In the genomic region with DNA sequence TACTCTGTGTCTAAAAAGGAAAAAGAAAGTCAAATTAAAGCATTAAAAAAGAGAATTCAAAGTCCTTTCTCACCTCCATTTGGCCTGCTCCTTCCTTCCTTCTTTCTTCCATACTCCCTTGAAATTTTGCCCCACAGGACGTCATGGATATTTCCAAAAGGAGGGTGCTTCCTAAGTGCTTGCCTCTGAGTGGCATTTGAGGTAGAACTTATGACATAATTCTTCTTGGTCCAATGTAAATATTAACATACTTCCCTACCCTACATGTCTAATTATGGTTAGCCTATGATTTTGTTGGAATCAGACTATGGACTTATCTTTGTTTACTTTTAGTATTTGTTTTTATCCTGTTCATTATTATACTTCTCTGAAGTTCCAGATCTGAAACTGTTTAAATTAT, we compare ENCODE assay signal across 22 cellular contexts.
DNase-seq lines count a peak whose midpoint lies in the region; ATAC-seq and TF ChIP-seq lines count a peak whose summit lies in the region.
"Had no signal": no experiment of that assay in that cellular context is flagged by ENCODE, and none has a peak within 500 bp of the region (broad histone marks: within the 10 kb centered on the region; RNA-seq: fewer than 3 reads in every experiment).

No MANE protein-coding gene starts in this region.

- H3F3A ChIP-seq in smooth muscle cell (ENCODE audit: low read depth): peaks cover 7% of the 10 kb centered on the region

- H3K36me3 ChIP-seq in left lung (no peaks in the 10 kb centered on the region), smooth muscle cell (ENCODE audit: low read depth) (no peaks in the 10 kb centered on the region)
- H3K36me3 ChIP-seq: heart right ventricle, prostate gland, sigmoid colon, upper lobe of right lung had no signal

- H3K4me1 ChIP-seq in left lung (peaks cover 0 to 4% of the 10 kb centered on the region in 2 donors), smooth muscle cell (ENCODE audit: low read depth) (peaks cover 4% of the 10 kb centered on the region)
- H3K4me1 ChIP-seq: foreskin keratinocyte, prostate gland, upper lobe of right lung had no signal

- H3K36me3 Mint-ChIP-seq in HFFc6 (ENCODE audit: low read depth): peaks cover 5% of the 10 kb centered on the region; the same call in 1 of the 2 replicates
- H3K36me3 Mint-ChIP-seq: activated naive CD8-positive, alpha-beta T cell treated with anti-CD3 and anti-CD28 coated beads for 36 hours; CD8-positive, alpha-beta T cell had no signal

- H3K27me3 ChIP-seq in left lung: no peaks in the 10 kb centered on the region
- H3K27me3 ChIP-seq in smooth muscle cell (ENCODE audit: low read depth): no peaks in the 10 kb centered on the region
- H3K27me3 ChIP-seq: foreskin keratinocyte, heart right ventricle, sigmoid colon, upper lobe of right lung had no signal

- no peak overlapping the region for H3K9ac ChIP-seq in smooth muscle cell (ENCODE audit: low read depth)
- H3K9ac ChIP-seq: KMS-11 had no signal

- no peaks in the 10 kb centered on the region for H4K20me1 ChIP-seq in smooth muscle cell (ENCODE audit: low read depth)

- TF ChIP-seq CTCF in HFFc6 (IDR thresholded peaks at IDR 0.05) (no peak), VCaP (conservative IDR thresholded peaks at IDR 0.05) (no peak), left lung (IDR thresholded peaks at IDR 0.05) (no peak), smooth muscle cell (IDR thresholded peaks at IDR 0.05; ENCODE audit: borderline replicate concordance, insufficient read depth, poor library complexity, severe bottlenecking) (no peak)

- H3K9me3 Mint-ChIP-seq in HFFc6: no peaks in the 10 kb centered on the region
- H3K9me3 Mint-ChIP-seq: GM23338 had no signal

- intact Hi-C loops in left lung (cut with DNase I): no loop called here

- peak overlapping the region; percentile 81 for H3K27ac Mint-ChIP-seq in HFFc6
- H3K27ac Mint-ChIP-seq: activated naive CD8-positive, alpha-beta T cell treated with anti-CD3 and anti-CD28 coated beads for 36 hours; CD8-positive, alpha-beta T cell; GM23338 had no signal

- H3K9me3 ChIP-seq in left lung (no peaks in the 10 kb centered on the region), smooth muscle cell (replicated peaks; ENCODE audit: low read depth) (peaks cover 5% of the 10 kb centered on the region)
- H3K9me3 ChIP-seq: prostate gland, sigmoid colon, upper lobe of right lung had no signal

- peaks cover 75% of the 10 kb centered on the region for H3K4me1 Mint-ChIP-seq in HFFc6 (ENCODE audit: low read depth)
- H3K4me1 Mint-ChIP-seq: neural crest cell had no signal

- H3K4me2 ChIP-seq in smooth muscle cell: peak overlapping the region; percentile 69
- H3K4me2 ChIP-seq: GM23338, KMS-11 had no signal

- DNase-seq in HFFc6 (no peak), left lung (no peak), smooth muscle cell (lab: John Stamatoyannopoulos, UW; ENCODE audit: unreplicated experiment) (no peak), HUDEP-2 (lab: John Stamatoyannopoulos, UW; ENCODE audit: unreplicated experiment in 76 of 76) (no peak)
- DNase-seq: activated CD4-positive, alpha-beta T cell treated with anti-CD3 and anti-CD28 coated beads, Interleukin-2, amount 50 U/mL, for 48 hours; activated naive CD8-positive, alpha-beta T cell treated with anti-CD3 and anti-CD28 coated beads for 36 hours; CD8-positive, alpha-beta T cell; foreskin keratinocyte; heart right ventricle; NCI-H526; sigmoid colon; stimulated activated CD8-positive, alpha-beta memory T cell treated with anti-CD3 and anti-CD28 coated beads, Interleukin-4, amount 100 ng/mL, for 48 hours; upper lobe of right lung had no signal

- peak; percentile 75 for ATAC-seq in left lung
- no peak for ATAC-seq in GM21786 (IDR thresholded peaks at IDR 0.05; ENCODE audit: unreplicated experiment)
- ATAC-seq in HG03159 (IDR thresholded peaks at IDR 0.05; ENCODE audit: unreplicated experiment): no peak
- no peak for ATAC-seq in GM19035 (IDR thresholded peaks at IDR 0.05; ENCODE audit: unreplicated experiment)
- ATAC-seq: CD8-positive, alpha-beta T cell; foreskin keratinocyte; GM23338; upper lobe of right lung had no signal

- no peaks in the 10 kb centered on the region for H3K27me3 Mint-ChIP-seq in HFFc6 (ENCODE audit: insufficient read depth)

- H3K4me3 Mint-ChIP-seq in HFFc6: peak overlapping the region; percentile 76
- H3K4me3 Mint-ChIP-seq: activated naive CD8-positive, alpha-beta T cell treated with anti-CD3 and anti-CD28 coated beads for 36 hours; CD8-positive, alpha-beta T cell; GM23338; neural crest cell had no signal

- peak overlapping the region; percentile 75 for H2AFZ ChIP-seq in smooth muscle cell (ENCODE audit: low read depth)

- 88% methylated on average over 1 of the region's 1 CpG for WGBS in smooth muscle cell (ENCODE audit: low lambda C conversion rate)

- H3K27ac ChIP-seq in VCaP: peak overlapping the region; percentile 71
- H3K27ac ChIP-seq in left lung: peak overlapping the region in 1 of 2 donors; percentile 55
- H3K27ac ChIP-seq in smooth muscle cell (ENCODE audit: low read depth): peak overlapping the region; percentile 75
- H3K27ac ChIP-seq: epithelial cell of prostate, foreskin keratinocyte, KMS-11, prostate gland, sigmoid colon, upper lobe of right lung had no signal

- no peaks in the 10 kb centered on the region for H3K79me2 ChIP-seq in smooth muscle cell (ENCODE audit: low read depth)

- H3K4me3 ChIP-seq in left lung: no peak overlapping the region
- H3K4me3 ChIP-seq in smooth muscle cell: no peak overlapping the region
- H3K4me3 ChIP-seq: GM23338, heart right ventricle, prostate gland, sigmoid colon, upper lobe of right lung had no signal
